ENCODE assay signal across 22 cellular contexts in genomic region chr18:35062408-35062807, GRCh38.
"Had no signal": no experiment of that assay in that cellular context is flagged by ENCODE, and none has a peak within 500 bp of the region (broad histone marks: within the 10 kb centered on the region; RNA-seq: fewer than 3 reads in every experiment).

No MANE protein-coding gene starts in this region.

- ATAC-seq: K562 had no signal

- H3K27me3 Mint-ChIP-seq: IgD-negative memory B cell had no signal

- H3K4me3 ChIP-seq: K562, SJSA1, SK-N-MC had no signal

- DNase-seq: Kasumi-1, MM.1S, NCI-H1092 treated with DMSO at 0.1 percent for 48 hours, NCI-H1436, NCI-H187, NCI-H2029, NCI-H2081 treated with DMSO at 0.1 percent for 48 hours, NCI-H2171, NCI-H226, NCI-H446, NCI-H510A, NCI-H524 treated with DMSO at 0.1 percent for 48 hours, NCI-H69, NCI-H774, Right ventricle myocardium superior, RPMI8226, SIG-M5 had no signal

- H3K36me3 Mint-ChIP-seq: IgD-negative memory B cell had no signal

- H3K27ac ChIP-seq: KMS-11, SJSA1, SK-N-MC had no signal

- H3K9me3 Mint-ChIP-seq: IgD-negative memory B cell had no signal

- H3K9me3 ChIP-seq: SJSA1 had no signal

- H3K36me3 ChIP-seq: SJSA1 had no signal

- H3K27me3 ChIP-seq: SJSA1 had no signal
